ENCODE assay signal across 1 cellular context in the genomic region with DNA sequence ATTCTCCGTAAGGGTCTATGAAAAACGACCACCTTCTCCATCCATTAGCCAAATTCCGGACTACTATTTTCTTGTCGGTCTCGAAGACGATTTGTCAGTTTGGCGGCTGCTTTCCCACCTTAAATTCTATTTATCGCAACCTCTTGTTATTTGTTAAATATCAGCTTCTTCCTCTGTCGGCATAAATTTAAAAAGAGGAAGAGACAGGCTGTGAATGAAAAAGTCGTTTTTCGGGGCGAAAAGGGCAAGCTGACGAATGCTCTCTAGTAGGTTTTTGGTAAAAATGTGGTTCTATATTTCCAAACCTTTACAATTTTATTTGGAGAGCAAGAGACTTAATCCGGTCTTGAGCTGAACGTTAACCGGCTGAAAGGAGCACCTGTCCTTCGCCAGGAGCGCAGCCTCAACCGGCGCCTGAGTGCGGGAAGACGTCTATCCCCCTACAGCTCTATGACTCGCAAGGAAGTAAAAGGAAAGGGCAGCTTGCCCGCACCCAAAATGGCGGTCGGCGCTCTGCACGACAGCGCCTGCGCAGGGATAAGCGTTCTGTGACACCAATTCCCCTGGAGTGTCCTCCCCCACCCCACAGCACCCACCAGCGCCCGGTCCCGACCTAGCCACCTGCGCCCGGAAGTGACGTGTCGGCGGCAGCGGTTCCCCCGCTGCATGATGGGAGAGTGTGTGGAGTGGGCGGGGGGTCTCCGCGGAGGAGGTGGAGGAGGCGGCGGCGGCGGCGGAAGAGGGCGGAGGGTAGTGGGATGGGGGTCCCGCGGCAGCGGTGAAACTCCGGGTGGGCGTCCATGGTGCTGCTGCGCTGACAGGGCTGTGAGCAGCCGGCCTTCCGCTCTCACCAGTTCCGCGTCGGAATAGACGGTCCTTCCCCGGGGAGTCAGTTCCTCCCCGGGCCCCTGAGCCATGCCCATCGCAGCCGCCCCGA.
TF ChIP-seq lines count a peak whose summit lies in the region.

Gene AFTPH, plus strand, starts transcription at position 662 of the 937 bp plus-strand sequence. CDS start 27,147 bp downstream, outside the sequence.

TF ChIP-seq in K562, 482 proteins besides CTCF, POLR2A, EP300 and RAD21 (continued from another document):
- TF ChIP-seq, protein P1, sequence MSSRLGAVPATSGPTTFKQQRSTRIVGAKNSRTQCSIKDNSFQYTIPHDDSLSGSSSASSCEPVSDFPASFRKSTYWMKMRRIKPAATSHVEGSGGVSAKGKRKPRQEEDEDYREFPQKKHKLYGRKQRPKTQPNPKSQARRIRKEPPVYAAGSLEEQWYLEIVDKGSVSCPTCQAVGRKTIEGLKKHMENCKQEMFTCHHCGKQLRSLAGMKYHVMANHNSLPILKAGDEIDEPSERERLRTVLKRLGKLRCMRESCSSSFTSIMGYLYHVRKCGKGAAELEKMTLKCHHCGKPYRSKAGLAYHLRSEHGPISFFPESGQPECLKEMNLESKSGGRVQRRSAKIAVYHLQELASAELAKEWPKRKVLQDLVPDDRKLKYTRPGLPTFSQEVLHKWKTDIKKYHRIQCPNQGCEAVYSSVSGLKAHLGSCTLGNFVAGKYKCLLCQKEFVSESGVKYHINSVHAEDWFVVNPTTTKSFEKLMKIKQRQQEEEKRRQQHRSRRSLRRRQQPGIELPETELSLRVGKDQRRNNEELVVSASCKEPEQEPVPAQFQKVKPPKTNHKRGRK (tag; IDR thresholded peaks at IDR 0.05): no peak
- TF ChIP-seq HINFP (tag; conservative IDR thresholded peaks at IDR 0.05; ENCODE audit: low read depth) (no peak), CBX3 (IDR thresholded peaks at IDR 0.05; ENCODE audit: borderline replicate concordance in 1 of 2, low read length in 2 of 2) (no peak; a peak in 1 of 3 replicates), RBFOX2 (IDR thresholded peaks at IDR 0.05; ENCODE audit: low read depth, low read length) (peak; percentile 82), TGIF2 (CRISPR knock-in tag; IDR thresholded peaks at IDR 0.05) (no peak), NFATC3 (IDR thresholded peaks at IDR 0.05) (no peak), SREBF1 (IDR thresholded peaks at IDR 0.05; ENCODE audit: borderline replicate concordance, low read depth, low read length) (no peak), KLF10 (CRISPR knock-in tag; IDR thresholded peaks at IDR 0.05) (no peak), TRIM24 (IDR thresholded peaks at IDR 0.05) (no peak), ZNF212 (CRISPR knock-in tag; IDR thresholded peaks at IDR 0.05) (no peak), OTX1 (CRISPR knock-in tag; IDR thresholded peaks at IDR 0.05) (no peak), PML (IDR thresholded peaks at IDR 0.05; ENCODE audit: low read length) (peak; percentile 54; the same call in 1 of the 2 replicates), MXI1 (IDR thresholded peaks at IDR 0.05; ENCODE audit: low read depth, low read length) (0 out of 2 replicates have a peak, but pooled peaks have one; percentile 32), MECOM (CRISPR knock-in tag; IDR thresholded peaks at IDR 0.05) (no peak), KDM1A (IDR thresholded peaks at IDR 0.05) (no peak), ZNF239 (CRISPR knock-in tag; IDR thresholded peaks at IDR 0.05) (no peak), THRAP3 (IDR thresholded peaks at IDR 0.05; ENCODE audit: borderline replicate concordance) (no peak), TFAP4 (CRISPR knock-in tag; IDR thresholded peaks at IDR 0.05; ENCODE audit: borderline replicate concordance) (peak; percentile 93), SMAD2 (IDR thresholded peaks at IDR 0.05; ENCODE audit: low read depth, low read length) (no peak), PTRF (tag; IDR thresholded peaks at IDR 0.05) (no peak), ZNF707 (CRISPR knock-in tag; conservative IDR thresholded peaks at IDR 0.05) (no peak), ZKSCAN3 (CRISPR knock-in tag; IDR thresholded peaks at IDR 0.05) (no peak), HMG20A (CRISPR knock-in tag; conservative IDR thresholded peaks at IDR 0.05) (no peak), ETV5 (CRISPR knock-in tag; IDR thresholded peaks at IDR 0.05; ENCODE audit: low read depth) (peak; percentile 73; the same call in 1 of the 2 replicates), ZC3H8 (IDR thresholded peaks at IDR 0.05) (no peak), TAF9B (IDR thresholded peaks at IDR 0.05; ENCODE audit: partially characterized antibody) (peak; percentile 84)
- TF ChIP-seq, protein P2, sequence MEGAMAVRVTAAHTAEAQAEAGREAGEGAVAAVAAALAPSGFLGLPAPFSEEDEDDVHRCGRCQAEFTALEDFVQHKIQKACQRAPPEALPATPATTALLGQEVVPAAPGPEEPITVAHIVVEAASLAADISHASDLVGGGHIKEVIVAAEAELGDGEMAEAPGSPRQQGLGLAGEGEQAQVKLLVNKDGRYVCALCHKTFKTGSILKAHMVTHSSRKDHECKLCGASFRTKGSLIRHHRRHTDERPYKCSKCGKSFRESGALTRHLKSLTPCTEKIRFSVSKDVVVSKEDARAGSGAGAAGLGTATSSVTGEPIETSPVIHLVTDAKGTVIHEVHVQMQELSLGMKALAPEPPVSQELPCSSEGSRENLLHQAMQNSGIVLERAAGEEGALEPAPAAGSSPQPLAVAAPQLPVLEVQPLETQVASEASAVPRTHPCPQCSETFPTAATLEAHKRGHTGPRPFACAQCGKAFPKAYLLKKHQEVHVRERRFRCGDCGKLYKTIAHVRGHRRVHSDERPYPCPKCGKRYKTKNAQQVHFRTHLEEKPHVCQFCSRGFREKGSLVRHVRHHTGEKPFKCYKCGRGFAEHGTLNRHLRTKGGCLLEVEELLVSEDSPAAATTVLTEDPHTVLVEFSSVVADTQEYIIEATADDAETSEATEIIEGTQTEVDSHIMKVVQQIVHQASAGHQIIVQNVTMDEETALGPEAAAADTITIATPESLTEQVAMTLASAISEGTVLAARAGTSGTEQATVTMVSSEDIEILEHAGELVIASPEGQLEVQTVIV (CRISPR knock-in tag; IDR thresholded peaks at IDR 0.05; ENCODE audit: borderline replicate concordance): no peak
- TF ChIP-seq, protein P3, sequence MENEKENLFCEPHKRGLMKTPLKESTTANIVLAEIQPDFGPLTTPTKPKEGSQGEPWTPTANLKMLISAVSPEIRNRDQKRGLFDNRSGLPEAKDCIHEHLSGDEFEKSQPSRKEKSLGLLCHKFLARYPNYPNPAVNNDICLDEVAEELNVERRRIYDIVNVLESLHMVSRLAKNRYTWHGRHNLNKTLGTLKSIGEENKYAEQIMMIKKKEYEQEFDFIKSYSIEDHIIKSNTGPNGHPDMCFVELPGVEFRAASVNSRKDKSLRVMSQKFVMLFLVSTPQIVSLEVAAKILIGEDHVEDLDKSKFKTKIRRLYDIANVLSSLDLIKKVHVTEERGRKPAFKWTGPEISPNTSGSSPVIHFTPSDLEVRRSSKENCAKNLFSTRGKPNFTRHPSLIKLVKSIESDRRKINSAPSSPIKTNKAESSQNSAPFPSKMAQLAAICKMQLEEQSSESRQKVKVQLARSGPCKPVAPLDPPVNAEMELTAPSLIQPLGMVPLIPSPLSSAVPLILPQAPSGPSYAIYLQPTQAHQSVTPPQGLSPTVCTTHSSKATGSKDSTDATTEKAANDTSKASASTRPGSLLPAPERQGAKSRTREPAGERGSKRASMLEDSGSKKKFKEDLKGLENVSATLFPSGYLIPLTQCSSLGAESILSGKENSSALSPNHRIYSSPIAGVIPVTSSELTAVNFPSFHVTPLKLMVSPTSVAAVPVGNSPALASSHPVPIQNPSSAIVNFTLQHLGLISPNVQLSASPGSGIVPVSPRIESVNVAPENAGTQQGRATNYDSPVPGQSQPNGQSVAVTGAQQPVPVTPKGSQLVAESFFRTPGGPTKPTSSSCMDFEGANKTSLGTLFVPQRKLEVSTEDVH (IDR thresholded peaks at IDR 0.05; ENCODE audit: low read depth, partially characterized antibody): peak; percentile 33
- TF ChIP-seq, protein P4, sequence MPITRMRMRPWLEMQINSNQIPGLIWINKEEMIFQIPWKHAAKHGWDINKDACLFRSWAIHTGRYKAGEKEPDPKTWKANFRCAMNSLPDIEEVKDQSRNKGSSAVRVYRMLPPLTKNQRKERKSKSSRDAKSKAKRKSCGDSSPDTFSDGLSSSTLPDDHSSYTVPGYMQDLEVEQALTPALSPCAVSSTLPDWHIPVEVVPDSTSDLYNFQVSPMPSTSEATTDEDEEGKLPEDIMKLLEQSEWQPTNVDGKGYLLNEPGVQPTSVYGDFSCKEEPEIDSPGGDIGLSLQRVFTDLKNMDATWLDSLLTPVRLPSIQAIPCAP (CRISPR knock-in tag; IDR thresholded peaks at IDR 0.05; ENCODE audit: borderline replicate concordance): no peak
- TF ChIP-seq, protein P5, sequence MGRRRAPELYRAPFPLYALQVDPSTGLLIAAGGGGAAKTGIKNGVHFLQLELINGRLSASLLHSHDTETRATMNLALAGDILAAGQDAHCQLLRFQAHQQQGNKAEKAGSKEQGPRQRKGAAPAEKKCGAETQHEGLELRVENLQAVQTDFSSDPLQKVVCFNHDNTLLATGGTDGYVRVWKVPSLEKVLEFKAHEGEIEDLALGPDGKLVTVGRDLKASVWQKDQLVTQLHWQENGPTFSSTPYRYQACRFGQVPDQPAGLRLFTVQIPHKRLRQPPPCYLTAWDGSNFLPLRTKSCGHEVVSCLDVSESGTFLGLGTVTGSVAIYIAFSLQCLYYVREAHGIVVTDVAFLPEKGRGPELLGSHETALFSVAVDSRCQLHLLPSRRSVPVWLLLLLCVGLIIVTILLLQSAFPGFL (CRISPR knock-in tag; IDR thresholded peaks at IDR 0.05): no peak
- TF ChIP-seq, protein P6, sequence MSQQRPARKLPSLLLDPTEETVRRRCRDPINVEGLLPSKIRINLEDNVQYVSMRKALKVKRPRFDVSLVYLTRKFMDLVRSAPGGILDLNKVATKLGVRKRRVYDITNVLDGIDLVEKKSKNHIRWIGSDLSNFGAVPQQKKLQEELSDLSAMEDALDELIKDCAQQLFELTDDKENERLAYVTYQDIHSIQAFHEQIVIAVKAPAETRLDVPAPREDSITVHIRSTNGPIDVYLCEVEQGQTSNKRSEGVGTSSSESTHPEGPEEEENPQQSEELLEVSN (IDR thresholded peaks at IDR 0.05; ENCODE audit: borderline replicate concordance in 1 of 2, extremely low read depth in 1 of 2, insufficient read depth in 1 of 2, insufficient read length in 1 of 2, low read depth in 1 of 2, low read length in 1 of 2, poor library complexity in 1 of 2, severe bottlenecking in 1 of 2): peak in 1 of 2 experiments; percentile 72
- TF ChIP-seq, protein P7, sequence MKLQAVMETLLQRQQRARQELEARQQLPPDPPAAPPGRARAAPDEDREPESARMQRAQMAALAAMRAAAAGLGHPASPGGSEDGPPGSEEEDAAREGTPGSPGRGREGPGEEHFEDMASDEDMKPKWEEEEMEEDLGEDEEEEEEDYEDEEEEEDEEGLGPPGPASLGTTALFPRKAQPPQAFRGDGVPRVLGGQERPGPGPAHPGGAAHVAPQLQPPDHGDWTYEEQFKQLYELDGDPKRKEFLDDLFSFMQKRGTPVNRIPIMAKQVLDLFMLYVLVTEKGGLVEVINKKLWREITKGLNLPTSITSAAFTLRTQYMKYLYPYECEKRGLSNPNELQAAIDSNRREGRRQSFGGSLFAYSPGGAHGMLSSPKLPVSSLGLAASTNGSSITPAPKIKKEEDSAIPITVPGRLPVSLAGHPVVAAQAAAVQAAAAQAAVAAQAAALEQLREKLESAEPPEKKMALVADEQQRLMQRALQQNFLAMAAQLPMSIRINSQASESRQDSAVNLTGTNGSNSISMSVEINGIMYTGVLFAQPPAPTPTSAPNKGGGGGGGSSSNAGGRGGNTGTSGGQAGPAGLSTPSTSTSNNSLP (IDR thresholded peaks at IDR 0.05; ENCODE audit: borderline replicate concordance, low read depth, low read length): no peak
